7 cellular contexts compared by ENCODE assay signal in the genomic region with DNA sequence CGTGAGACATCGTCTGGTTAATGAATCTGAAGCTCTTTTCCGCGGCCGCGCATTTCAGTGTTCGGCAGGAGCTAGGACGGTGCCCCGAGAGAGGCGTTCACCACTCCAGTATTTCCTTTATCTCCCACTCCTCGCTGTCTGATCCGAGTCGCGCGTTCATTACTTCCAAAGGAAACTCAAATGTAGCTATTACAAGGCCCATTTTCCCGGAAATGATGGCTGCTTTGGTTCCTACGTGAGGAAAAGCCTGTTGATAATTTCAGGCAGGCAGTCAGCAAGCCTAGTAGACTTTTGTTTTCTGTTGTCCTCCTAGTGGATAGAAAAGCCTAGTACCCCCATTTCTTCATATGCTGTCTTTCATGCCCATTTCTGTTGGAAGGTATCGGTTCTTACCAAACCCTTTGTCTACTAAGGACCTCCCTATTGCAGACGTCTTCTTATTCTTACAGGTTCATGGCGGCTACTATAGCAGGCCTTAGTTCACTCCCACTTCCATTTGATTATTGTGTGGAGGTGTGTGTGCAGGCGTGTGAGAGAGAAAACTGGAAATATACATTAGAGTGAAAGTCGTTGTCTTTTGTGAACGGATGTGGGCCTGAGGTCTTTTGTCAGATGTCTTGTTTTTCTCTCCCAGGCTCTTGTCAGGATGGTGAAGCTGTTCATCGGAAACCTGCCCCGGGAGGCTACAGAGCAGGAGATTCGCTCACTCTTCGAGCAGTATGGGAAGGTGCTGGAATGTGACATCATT. TPM values are rescaled to one million over a fixed set of nuclear protein-coding genes. Genes with fewer than 3 reads are reported as not detected.
DNase-seq lines count a peak whose midpoint lies in the region; ATAC-seq, FAIRE-seq and TF ChIP-seq lines count a peak whose summit lies in the region.

No MANE protein-coding gene starts in this region.

- H3K27me3 ChIP-seq in right cardiac atrium (ENCODE audit: control insufficient read depth, insufficient read depth), result no peaks in the 10 kb centered on the region

- peak overlapping the region; percentile 97 for H3K4me3 Mint-ChIP-seq in activated naive CD8-positive, alpha-beta T cell

- TF ChIP-seq CTCF in D721Med (IDR thresholded peaks at IDR 0.05; ENCODE audit: insufficient read depth, missing control alignments), result no peak

- H3K36me3 Mint-ChIP-seq in activated naive CD8-positive, alpha-beta T cell, result peaks cover 29% of the 10 kb centered on the region

- no peak for FAIRE-seq in D721Med (lab: Jason Lieb, UNC)

- intact Hi-C loops in right cardiac atrium (cut with DNase I), result no loop called here
- intact Hi-C loops in sciatic nerve (cut with DNase I), result no loop called here

- no peaks in the 10 kb centered on the region for H3K27me3 Mint-ChIP-seq in activated naive CD8-positive, alpha-beta T cell

- peak; percentile 56 for DNase-seq in ELR (ENCODE audit: low read depth)
- DNase-seq in M059J (ENCODE audit: low read depth), result peak; percentile 45
- DNase-seq in right cardiac atrium, result peak in 1 of 3 donors; percentile 33
- DNase-seq in sciatic nerve (ENCODE audit: low spot score), result no peak
- no peak for DNase-seq in D721Med (ENCODE audit: insufficient read length, low spot score)
- DNase-seq in midbrain (lab: John Stamatoyannopoulos, UW), result no peak

- ATAC-seq in right cardiac atrium (peak in 1 of 2 donors; percentile 3), sciatic nerve (peak; percentile 0)

- peaks cover 18% of the 10 kb centered on the region for H3K4me1 ChIP-seq in right cardiac atrium (ENCODE audit: control insufficient read depth, insufficient read depth, low read length)

- peak overlapping the region; percentile 88 for H3K27ac ChIP-seq in right cardiac atrium (ENCODE audit: low read length)

- 3% methylated on average over 27 of the region's 27 CpGs for WGBS in right cardiac atrium

- no peaks in the 10 kb centered on the region for H3K9me3 ChIP-seq in right cardiac atrium (ENCODE audit: control insufficient read depth, low read length)

- H3K4me3 ChIP-seq in right cardiac atrium (ENCODE audit: low read length), result peak overlapping the region; percentile 80

- no peaks in the 10 kb centered on the region for H3K9me3 Mint-ChIP-seq in activated naive CD8-positive, alpha-beta T cell (ENCODE audit: low read depth)

- peaks cover 74% of the 10 kb centered on the region for H3K4me1 Mint-ChIP-seq in activated naive CD8-positive, alpha-beta T cell (ENCODE audit: low read depth)

- peak overlapping the region; percentile 97 for H3K27ac Mint-ChIP-seq in activated naive CD8-positive, alpha-beta T cell

RNA-seq across cellular contexts. Expression of a gene that starts 0.7 kb away (rescaled TPM):
- 93.6 and 126 TPM in 2 replicates for total RNA-seq in M059J (2014; rRNA removed; shearing (Covaris generic))
- total RNA-seq in right cardiac atrium (10 to 100 TPM; 66.9 to 77.9 (median 68.3) TPM), sciatic nerve (88.6 TPM)
- polyA plus RNA-seq in right cardiac atrium, result 63.3 TPM

RNA-seq across cellular contexts. Expression of a gene that starts 22.8 kb away (rescaled TPM):
- 29.6 and 53.4 TPM in 2 replicates for total RNA-seq in M059J (2014; rRNA removed; shearing (Covaris generic))
- total RNA-seq in right cardiac atrium (10 to 100 TPM; 30.8 to 45.6 (median 33.6) TPM), sciatic nerve (61.1 TPM)
- polyA plus RNA-seq in right cardiac atrium, result 28.1 TPM

RNA-seq across cellular contexts. Expression of a gene that starts 38.4 kb away (rescaled TPM):
- total RNA-seq in M059J (2014; rRNA removed; shearing (Covaris generic)), result 25.7 and 27.3 TPM in 2 replicates
- total RNA-seq in right cardiac atrium (10 to 100 TPM in 3 of 4 donors, 1 to 10 TPM in 1; 9.0 to 15.7 (median 12.2) TPM), sciatic nerve (23.7 TPM)
- polyA plus RNA-seq in right cardiac atrium, result 11.5 TPM

RNA-seq across cellular contexts. Expression of a gene that starts 46.3 kb away (rescaled TPM):
- 19.4 and 20.0 TPM in 2 replicates for total RNA-seq in M059J (2014; rRNA removed; shearing (Covaris generic))
- 10 to 100 TPM; 30.3 to 40.2 (median 34.2) TPM for total RNA-seq in right cardiac atrium
- 45.8 TPM for polyA plus RNA-seq in right cardiac atrium
- total RNA-seq in sciatic nerve, result 48.8 TPM

RNA-seq across cellular contexts. Expression of a gene that starts 46.4 kb away (rescaled TPM):
- 0.17 TPM in 1 of 2 replicates, not detected in the other for total RNA-seq in M059J (2014; rRNA removed; shearing (Covaris generic))
- under 1 TPM; 0.53 to 0.99 (median 0.68) TPM for total RNA-seq in right cardiac atrium
- 0.43 TPM for polyA plus RNA-seq in right cardiac atrium
- 0.22 TPM for total RNA-seq in sciatic nerve

Comparison
In these comparisons a context has a peak if more than half of its experiments do, and no peak if none do; other contexts are left out.
1. DNase-seq: peak in ELR (single experiment) and M059J (single experiment); none in sciatic nerve (single experiment), D721Med (single experiment) and midbrain (single experiment).